1 cellular context compared by ENCODE assay signal in the genomic region with DNA sequence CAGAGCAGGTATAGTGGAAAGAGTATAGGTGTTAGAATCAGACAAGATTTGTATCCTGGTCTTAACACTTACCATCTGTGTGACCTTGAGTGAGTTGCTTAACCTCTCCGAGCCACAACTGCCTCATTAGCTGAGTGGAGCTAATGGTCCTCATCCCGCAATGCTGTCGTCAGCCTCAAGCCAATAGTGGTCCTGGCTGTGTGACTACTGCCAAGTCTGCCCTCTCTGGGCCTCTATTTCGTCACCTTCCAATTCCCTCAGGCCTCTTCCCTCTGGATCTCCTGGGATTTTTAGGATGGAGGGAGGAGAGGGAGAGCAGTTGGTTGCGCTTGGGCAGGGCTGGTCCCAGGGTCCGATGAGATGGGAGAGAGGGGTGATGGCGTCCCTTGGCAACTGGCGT.
TF ChIP-seq lines count a peak whose summit lies in the region.

No MANE protein-coding gene starts in this region.

TF ChIP-seq in IMR-90, 13 proteins besides CTCF, POLR2A, EP300 and RAD21 (continued from another document):
- TF ChIP-seq, protein P1, sequence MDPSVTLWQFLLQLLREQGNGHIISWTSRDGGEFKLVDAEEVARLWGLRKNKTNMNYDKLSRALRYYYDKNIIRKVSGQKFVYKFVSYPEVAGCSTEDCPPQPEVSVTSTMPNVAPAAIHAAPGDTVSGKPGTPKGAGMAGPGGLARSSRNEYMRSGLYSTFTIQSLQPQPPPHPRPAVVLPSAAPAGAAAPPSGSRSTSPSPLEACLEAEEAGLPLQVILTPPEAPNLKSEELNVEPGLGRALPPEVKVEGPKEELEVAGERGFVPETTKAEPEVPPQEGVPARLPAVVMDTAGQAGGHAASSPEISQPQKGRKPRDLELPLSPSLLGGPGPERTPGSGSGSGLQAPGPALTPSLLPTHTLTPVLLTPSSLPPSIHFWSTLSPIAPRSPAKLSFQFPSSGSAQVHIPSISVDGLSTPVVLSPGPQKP (IDR thresholded peaks at IDR 0.05; ENCODE audit: borderline replicate concordance, low read depth, low read length): no peak
- no peak for TF ChIP-seq CEBPB (IDR thresholded peaks at IDR 0.05; ENCODE audit: low read depth, low read length)
- TF ChIP-seq MAZ (IDR thresholded peaks at IDR 0.05; ENCODE audit: borderline replicate concordance, low read depth, low read length): no peak
- TF ChIP-seq RCOR1 (IDR thresholded peaks at IDR 0.05; ENCODE audit: insufficient replicate concordance, low read length): no peak
